Comparison of ENCODE assay signal across 15 cellular contexts in the genomic region with DNA sequence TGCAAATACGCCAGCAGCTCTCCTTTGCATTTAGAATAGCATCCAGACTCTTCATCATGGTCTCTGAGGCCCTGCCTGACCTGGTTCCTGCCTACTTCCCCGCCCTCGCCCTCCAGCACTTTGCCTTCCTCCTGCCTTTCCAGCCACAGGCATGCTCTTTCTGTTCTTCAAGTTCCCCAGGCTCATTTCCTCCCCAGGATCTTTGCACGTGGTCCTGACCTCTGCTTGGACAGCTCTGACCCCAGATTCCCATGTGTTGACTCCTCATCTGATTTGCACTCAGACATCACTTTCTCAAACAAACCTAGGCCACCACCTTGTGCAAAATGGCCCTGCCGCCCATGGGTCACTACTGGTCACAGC.
A peak's percentile ranks its signal among the peaks of the same experiment; 100 is the strongest.
DNase-seq lines count a peak whose midpoint lies in the region; ATAC-seq, FAIRE-seq and TF ChIP-seq lines count a peak whose summit lies in the region.
"Had no signal": no experiment of that assay in that cellular context is flagged by ENCODE, and none has a peak within 500 bp of the region (broad histone marks: within the 10 kb centered on the region; RNA-seq: fewer than 3 reads in every experiment).

No MANE protein-coding gene starts in this region.

- POLR2A ChIA-PET in K562 (lab: Yijun Ruan, JAX) = interaction anchor here (1.3 kb wide), 1 partner anchor 186 kb away, joined by 3 read pairs; no protein-coding TSS in a partner anchor

- peak overlapping the region; percentile 48 for H3K27ac ChIP-seq in right cardiac atrium (ENCODE audit: low read length)
- H3K27ac ChIP-seq in K562 (ENCODE audit: extremely low read depth, low read depth, low read length) = no peak overlapping the region
- no peak overlapping the region for H3K27ac ChIP-seq in gastrocnemius medialis
- H3K27ac ChIP-seq: HL-60, suprapubic skin had no signal

- no peaks in the 10 kb centered on the region for H3K9me1 ChIP-seq in K562 (ENCODE audit: control insufficient read depth, insufficient read depth, low read length)

- no peak for FAIRE-seq in K562 (lab: Jason Lieb, UNC)

- in situ Hi-C loops in K562 (cut with MboI) (no loop called here), gastrocnemius medialis (cut with MboI; ENCODE audit: low sequenced_read_pairs in 4 of 4) (no loop called here)

- no peak overlapping the region for H2AFZ ChIP-seq in K562 (ENCODE audit: low read depth, low read length)

- TF ChIP-seq CTCF in K562 (IDR thresholded peaks at IDR 0.05 in 2 of 3, conservative IDR thresholded peaks at IDR 0.05 in 1 of 3; ENCODE audit: insufficient read depth in 2 of 3, low read depth in 1 of 3, low read length in 3 of 3) (no peak), kidney epithelial cell (IDR thresholded peaks at IDR 0.05; ENCODE audit: insufficient read depth, low read length, poor library complexity, severe bottlenecking) (no peak), gastrocnemius medialis (IDR thresholded peaks at IDR 0.05 in 4 of 5, conservative IDR thresholded peaks at IDR 0.05 in 1 of 5) (no peak)

- no peak for DNase-seq in right cardiac atrium
- no peak for DNase-seq in left ventricle myocardium superior
- no peak for DNase-seq in K562 (ENCODE audit: extremely low read depth in 1 of 4, low spot score in 3 of 4)
- DNase-seq in kidney epithelial cell (ENCODE audit: low read depth) = peak; percentile 63
- no peak for DNase-seq in activated CD4-positive, alpha-beta T cell treated with anti-CD3 and anti-CD28 coated beads for 48 hours
- DNase-seq in NCI-H526 treated with DMSO at 0.1 percent for 48 hours (lab: John Stamatoyannopoulos, UW) = no peak
- DNase-seq in gastrocnemius medialis = no peak
- DNase-seq: activated CD4-positive, CD25-positive, alpha-beta regulatory T cell treated with anti-CD3 and anti-CD28 coated beads, Interleukin-2, amount 50 U/mL, for 72 hours; central memory CD4-positive, alpha-beta T cell; DND-41; NCI-H1417; SK-N-SH had no signal

- no peaks in the 10 kb centered on the region for H3K79me2 ChIP-seq in K562 (ENCODE audit: control insufficient read depth, insufficient read depth, low read length)

- H3K4me1 ChIP-seq in right cardiac atrium (ENCODE audit: control insufficient read depth, insufficient read depth, low read length) = peaks cover 4% of the 10 kb centered on the region
- H3K4me1 ChIP-seq in K562 (replicated peaks in 1 of 2; ENCODE audit: control insufficient read depth in 2 of 2, insufficient read depth in 2 of 2, low read length in 2 of 2) = peaks cover 0 to 11% of the 10 kb centered on the region in 2 experiments; a peak in 4 of 5 replicates
- peaks cover 0 to 4% of the 10 kb centered on the region in 2 donors for H3K4me1 ChIP-seq in gastrocnemius medialis

- no peak for TF ChIP-seq EP300 in K562 (IDR thresholded peaks at IDR 0.05; ENCODE audit: low read length)

- no peak overlapping the region for H3K4me2 ChIP-seq in K562 (ENCODE audit: insufficient read depth, low read length)
- H3K4me2 ChIP-seq: SK-N-SH had no signal

- TF ChIP-seq POLR2A in K562 (conservative IDR thresholded peaks at IDR 0.05) = no peak
- TF ChIP-seq POLR2A in gastrocnemius medialis (IDR thresholded peaks at IDR 0.05) = no peak

- ATAC-seq in right cardiac atrium (no peak), left ventricle myocardium superior (no peak), K562 (no peak), HG03280 (IDR thresholded peaks at IDR 0.05; ENCODE audit: unreplicated experiment) (no peak), gastrocnemius medialis (no peak)

- TF ChIP-seq RAD21 in K562 (CRISPR knock-in tag; conservative IDR thresholded peaks at IDR 0.05 in 1 of 2, IDR thresholded peaks at IDR 0.05 in 1 of 2) = no peak

- H3K4me3 ChIP-seq in right cardiac atrium (ENCODE audit: low read length) (no peak overlapping the region), K562 (no peak overlapping the region), kidney epithelial cell (ENCODE audit: low read depth, low read length) (no peak overlapping the region), gastrocnemius medialis (no peak overlapping the region)
- H3K4me3 ChIP-seq: suprapubic skin had no signal

- H3K9ac ChIP-seq in K562 (ENCODE audit: insufficient read depth in 1 of 2, low read depth in 2 of 2, low read length in 2 of 2) = no peak overlapping the region
- H3K9ac ChIP-seq: SK-N-SH had no signal

- H3K9me3 ChIP-seq in right cardiac atrium (ENCODE audit: control insufficient read depth, low read length) (no peaks in the 10 kb centered on the region), K562 (replicated peaks; ENCODE audit: control insufficient read depth, insufficient read depth, low read depth, low read length) (no peaks in the 10 kb centered on the region), gastrocnemius medialis (no peaks in the 10 kb centered on the region)
- H3K9me3 ChIP-seq: SK-N-SH, suprapubic skin had no signal

- intact Hi-C loops in right cardiac atrium (cut with DNase I) (no loop called here), left ventricle myocardium superior (cut with micrococcal nuclease) (no loop called here), K562 (cut with micrococcal nuclease) (no loop called here), gastrocnemius medialis (cut with DNase I; ENCODE audit: low total_unique reads) (no loop called here)

- H3K27me3 ChIP-seq in right cardiac atrium (ENCODE audit: control insufficient read depth, insufficient read depth) (no peaks in the 10 kb centered on the region), K562 (ENCODE audit: control insufficient read depth in 2 of 2, insufficient read depth in 2 of 2, low read length in 2 of 2) (peaks cover 0 to 8% of the 10 kb centered on the region in 2 experiments; a peak in 1 of 5 replicates), kidney epithelial cell (ENCODE audit: control insufficient read depth, insufficient read depth, low read length) (no peaks in the 10 kb centered on the region), gastrocnemius medialis (no peaks in the 10 kb centered on the region)
- H3K27me3 ChIP-seq: suprapubic skin had no signal

- BruUV-seq in K562 (replicated peaks; lab: Mats Ljungman, UMichigan) = no TSS peak

- H3K36me3 ChIP-seq in K562 (ENCODE audit: control insufficient read depth, insufficient read depth, low read length) (no peaks in the 10 kb centered on the region), kidney epithelial cell (ENCODE audit: control insufficient read depth, insufficient read depth, low read length) (no peaks in the 10 kb centered on the region), gastrocnemius medialis (no peaks in the 10 kb centered on the region)
- H3K36me3 ChIP-seq: suprapubic skin had no signal

- CTCF ChIA-PET in K562 (lab: Yijun Ruan, JAX; ENCODE audit: low intra/inter-chr PET ratio) = no interaction called here

- H4K20me1 ChIP-seq in K562 (replicated peaks; ENCODE audit: control insufficient read depth, insufficient read depth, low read length) = no peaks in the 10 kb centered on the region

- 84% methylated on average over 5 of the region's 5 CpGs for WGBS in right cardiac atrium
- 24% methylated on average over 5 of the region's 5 CpGs for WGBS in K562 (ENCODE audit: insufficient coverage, low coverage, missing lambda C conversion rate)
